Comparison of ENCODE assay signal across 1 cellular context in genomic region chr19:13731147-13731964, GRCh38.
TF ChIP-seq lines count a peak whose summit lies in the region.

No MANE protein-coding gene starts in this region.

TF ChIP-seq in HepG2, 621 proteins besides CTCF, POLR2A, EP300 and RAD21 (continued from another document and continues in another):
- TF ChIP-seq, protein P1, sequence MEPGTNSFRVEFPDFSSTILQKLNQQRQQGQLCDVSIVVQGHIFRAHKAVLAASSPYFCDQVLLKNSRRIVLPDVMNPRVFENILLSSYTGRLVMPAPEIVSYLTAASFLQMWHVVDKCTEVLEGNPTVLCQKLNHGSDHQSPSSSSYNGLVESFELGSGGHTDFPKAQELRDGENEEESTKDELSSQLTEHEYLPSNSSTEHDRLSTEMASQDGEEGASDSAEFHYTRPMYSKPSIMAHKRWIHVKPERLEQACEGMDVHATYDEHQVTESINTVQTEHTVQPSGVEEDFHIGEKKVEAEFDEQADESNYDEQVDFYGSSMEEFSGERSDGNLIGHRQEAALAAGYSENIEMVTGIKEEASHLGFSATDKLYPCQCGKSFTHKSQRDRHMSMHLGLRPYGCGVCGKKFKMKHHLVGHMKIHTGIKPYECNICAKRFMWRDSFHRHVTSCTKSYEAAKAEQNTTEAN (CRISPR knock-in tag; conservative IDR thresholded peaks at IDR 0.05), result 0 out of 2 replicates have a peak, but pooled peaks have one; percentile 8
- TF ChIP-seq SIN3B (IDR thresholded peaks at IDR 0.05; ENCODE audit: low read length), result 0 out of 2 replicates have a peak, but pooled peaks have one; percentile 21
- TF ChIP-seq ZNF251 (CRISPR knock-in tag; IDR thresholded peaks at IDR 0.05), result no peak
- TF ChIP-seq HNRNPL (IDR thresholded peaks at IDR 0.05; ENCODE audit: low read depth, low read length), result no peak
- TF ChIP-seq MTA1 (CRISPR knock-in tag; IDR thresholded peaks at IDR 0.05; ENCODE audit: borderline replicate concordance), result no peak
- TF ChIP-seq ZNF513 (CRISPR knock-in tag; conservative IDR thresholded peaks at IDR 0.05), result no peak
- 0 out of 2 replicates have a peak, but pooled peaks have one; percentile 32 for TF ChIP-seq ZFP36L1 (CRISPR knock-in tag; IDR thresholded peaks at IDR 0.05)
- no peak for TF ChIP-seq SOX13 (IDR thresholded peaks at IDR 0.05)
- TF ChIP-seq SOX13 (CRISPR knock-in tag; conservative IDR thresholded peaks at IDR 0.05 in 1 of 2, IDR thresholded peaks at IDR 0.05 in 1 of 2), result peak in 1 of 2 experiments; percentile 92; a peak in 2 of 4 replicates
- TF ChIP-seq CEBPG (CRISPR knock-in tag; IDR thresholded peaks at IDR 0.05), result no peak
- peak; percentile 52; the same call in 1 of the 2 replicates for TF ChIP-seq ZNF317 (CRISPR knock-in tag; IDR thresholded peaks at IDR 0.05)
- 0 out of 2 replicates have a peak, but pooled peaks have one; percentile 31 for TF ChIP-seq ZMYM2 (CRISPR knock-in tag; IDR thresholded peaks at IDR 0.05)
- no peak for TF ChIP-seq DDIT3 (CRISPR knock-in tag; IDR thresholded peaks at IDR 0.05)
- peak; percentile 23; the same call in 1 of the 2 replicates for TF ChIP-seq HIVEP1 (CRISPR knock-in tag; IDR thresholded peaks at IDR 0.05)
- no peak for TF ChIP-seq NBN (conservative IDR thresholded peaks at IDR 0.05)
- TF ChIP-seq ZNF431 (CRISPR knock-in tag; IDR thresholded peaks at IDR 0.05; ENCODE audit: borderline replicate concordance, low read depth), result no peak
- TF ChIP-seq SP2 (CRISPR knock-in tag; IDR thresholded peaks at IDR 0.05), result 0 out of 2 replicates have a peak, but pooled peaks have one; percentile 26
- peak; percentile 50; the same call in 1 of the 2 replicates for TF ChIP-seq SALL1 (CRISPR knock-in tag; IDR thresholded peaks at IDR 0.05)
- no peak for TF ChIP-seq CHD4 (IDR thresholded peaks at IDR 0.05; ENCODE audit: borderline replicate concordance, low read length)
- TF ChIP-seq HMG20B (CRISPR knock-in tag; conservative IDR thresholded peaks at IDR 0.05), result no peak
- TF ChIP-seq ZSCAN9 (CRISPR knock-in tag; IDR thresholded peaks at IDR 0.05; ENCODE audit: borderline replicate concordance), result 0 out of 2 replicates have a peak, but pooled peaks have one; percentile 14
- no peak for TF ChIP-seq ZNF776 (CRISPR knock-in tag; IDR thresholded peaks at IDR 0.05)
- no peak for TF ChIP-seq KLF15 (CRISPR knock-in tag; IDR thresholded peaks at IDR 0.05; ENCODE audit: borderline replicate concordance)
- no peak for TF ChIP-seq ZBTB37 (CRISPR knock-in tag; IDR thresholded peaks at IDR 0.05)
- no peak for TF ChIP-seq SP1 (IDR thresholded peaks at IDR 0.05)
- peak; percentile 53 for TF ChIP-seq SP1 (CRISPR knock-in tag; IDR thresholded peaks at IDR 0.05)
- TF ChIP-seq ZNF883 (CRISPR knock-in tag; IDR thresholded peaks at IDR 0.05; ENCODE audit: not compliant biosample characterization), result peak; percentile 56
- TF ChIP-seq ZNF558 (CRISPR knock-in tag; IDR thresholded peaks at IDR 0.05; ENCODE audit: borderline replicate concordance), result no peak
- TF ChIP-seq SP4 (CRISPR knock-in tag; IDR thresholded peaks at IDR 0.05), result no peak
- TF ChIP-seq PAXIP1 (CRISPR knock-in tag; conservative IDR thresholded peaks at IDR 0.05), result peak; percentile 70
- TF ChIP-seq POGZ (CRISPR knock-in tag; IDR thresholded peaks at IDR 0.05), result 0 out of 2 replicates have a peak, but pooled peaks have one; percentile 47
- peak; percentile 43 for TF ChIP-seq CREM (IDR thresholded peaks at IDR 0.05)
- TF ChIP-seq CREM (CRISPR knock-in tag; IDR thresholded peaks at IDR 0.05), result no peak
- no peak for TF ChIP-seq ZMAT3 (CRISPR knock-in tag; conservative IDR thresholded peaks at IDR 0.05)
- TF ChIP-seq BCLAF1 (IDR thresholded peaks at IDR 0.05), result no peak
- TF ChIP-seq NKX3-1 (CRISPR knock-in tag; IDR thresholded peaks at IDR 0.05), result no peak
- no peak for TF ChIP-seq ZXDC (CRISPR knock-in tag; IDR thresholded peaks at IDR 0.05)
- TF ChIP-seq HMG20A (CRISPR knock-in tag; IDR thresholded peaks at IDR 0.05; ENCODE audit: borderline replicate concordance), result no peak
- peak; percentile 91 for TF ChIP-seq PHF8 (CRISPR knock-in tag; IDR thresholded peaks at IDR 0.05)
- 0 out of 2 replicates have a peak, but pooled peaks have one; percentile 51 for TF ChIP-seq KLF11 (CRISPR knock-in tag; IDR thresholded peaks at IDR 0.05)
- TF ChIP-seq, protein P2, sequence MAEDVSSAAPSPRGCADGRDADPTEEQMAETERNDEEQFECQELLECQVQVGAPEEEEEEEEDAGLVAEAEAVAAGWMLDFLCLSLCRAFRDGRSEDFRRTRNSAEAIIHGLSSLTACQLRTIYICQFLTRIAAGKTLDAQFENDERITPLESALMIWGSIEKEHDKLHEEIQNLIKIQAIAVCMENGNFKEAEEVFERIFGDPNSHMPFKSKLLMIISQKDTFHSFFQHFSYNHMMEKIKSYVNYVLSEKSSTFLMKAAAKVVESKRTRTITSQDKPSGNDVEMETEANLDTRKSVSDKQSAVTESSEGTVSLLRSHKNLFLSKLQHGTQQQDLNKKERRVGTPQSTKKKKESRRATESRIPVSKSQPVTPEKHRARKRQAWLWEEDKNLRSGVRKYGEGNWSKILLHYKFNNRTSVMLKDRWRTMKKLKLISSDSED (CRISPR knock-in tag; IDR thresholded peaks at IDR 0.05), result no peak
- TF ChIP-seq GFI1 (CRISPR knock-in tag; IDR thresholded peaks at IDR 0.05; ENCODE audit: borderline replicate concordance), result 0 out of 2 replicates have a peak, but pooled peaks have one; percentile 18
- no peak for TF ChIP-seq ZNF557 (CRISPR knock-in tag; IDR thresholded peaks at IDR 0.05)
- peak; percentile 43; the same call in 1 of the 2 replicates for TF ChIP-seq ZNF335 (CRISPR knock-in tag; IDR thresholded peaks at IDR 0.05)
- no peak for TF ChIP-seq NR2C2 (CRISPR knock-in tag; IDR thresholded peaks at IDR 0.05; ENCODE audit: borderline replicate concordance)
- TF ChIP-seq ZEB1 (IDR thresholded peaks at IDR 0.05; ENCODE audit: insufficient replicate concordance, low read depth), result no peak
- TF ChIP-seq, protein P3, sequence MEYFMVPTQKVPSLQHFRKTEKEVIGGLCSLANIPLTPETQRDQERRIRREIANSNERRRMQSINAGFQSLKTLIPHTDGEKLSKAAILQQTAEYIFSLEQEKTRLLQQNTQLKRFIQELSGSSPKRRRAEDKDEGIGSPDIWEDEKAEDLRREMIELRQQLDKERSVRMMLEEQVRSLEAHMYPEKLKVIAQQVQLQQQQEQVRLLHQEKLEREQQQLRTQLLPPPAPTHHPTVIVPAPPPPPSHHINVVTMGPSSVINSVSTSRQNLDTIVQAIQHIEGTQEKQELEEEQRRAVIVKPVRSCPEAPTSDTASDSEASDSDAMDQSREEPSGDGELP (IDR thresholded peaks at IDR 0.05; ENCODE audit: borderline replicate concordance, low read depth), result no peak
- no peak for TF ChIP-seq ZNF790 (CRISPR knock-in tag; IDR thresholded peaks at IDR 0.05; ENCODE audit: borderline replicate concordance)
- TF ChIP-seq GPBP1L1 (CRISPR knock-in tag; IDR thresholded peaks at IDR 0.05), result no peak
- no peak for TF ChIP-seq SATB2 (CRISPR knock-in tag; IDR thresholded peaks at IDR 0.05)
- 0 out of 2 replicates have a peak, but pooled peaks have one; percentile 49 for TF ChIP-seq THAP11 (CRISPR knock-in tag; IDR thresholded peaks at IDR 0.05)
- 0 out of 2 replicates have a peak, but pooled peaks have one; percentile 38 for TF ChIP-seq FOXJ3 (CRISPR knock-in tag; IDR thresholded peaks at IDR 0.05; ENCODE audit: borderline replicate concordance)
- TF ChIP-seq KDM4B (CRISPR knock-in tag; IDR thresholded peaks at IDR 0.05), result no peak
- 0 out of 2 replicates have a peak, but pooled peaks have one; percentile 11 for TF ChIP-seq STAT5B (CRISPR knock-in tag; IDR thresholded peaks at IDR 0.05)
